ENCODE assay signal across 1 cellular context in genomic region chr1:81823082-81823481, GRCh38.
TF ChIP-seq lines count a peak whose summit lies in the region.

No MANE protein-coding gene starts in this region.

TF ChIP-seq in HEK293, 187 proteins besides CTCF, POLR2A, EP300 and RAD21 (continued from another document):
- 0 out of 2 replicates have a peak, but pooled peaks have one; percentile 17 for TF ChIP-seq ZNF398 (tag by site-specific recombination; IDR thresholded peaks at IDR 0.05)
- peak; percentile 82 for TF ChIP-seq ZNF366 (tag by site-specific recombination; conservative IDR thresholded peaks at IDR 0.05)
- TF ChIP-seq BCL11A (tag by site-specific recombination; IDR thresholded peaks at IDR 0.05; ENCODE audit: low read depth) = no peak
- no peak for TF ChIP-seq ZNF626 (tag by site-specific recombination; IDR thresholded peaks at IDR 0.05)
- TF ChIP-seq INSM2 (tag by site-specific recombination; IDR thresholded peaks at IDR 0.05) = no peak
- TF ChIP-seq ZSCAN18 (tag by site-specific recombination; IDR thresholded peaks at IDR 0.05) = no peak
